In genomic region chr14:39114073-39114838, GRCh38 we compare ENCODE assay signal across 8 cellular contexts. TPM values are rescaled to one million over a fixed set of nuclear protein-coding genes. Genes with fewer than 3 reads are reported as not detected.
DNase-seq lines count a peak whose midpoint lies in the region; ATAC-seq and TF ChIP-seq lines count a peak whose summit lies in the region.

Gene GEMIN2, plus strand, starts transcription at chr14:39114323. Its CDS starts 16 bp downstream, at chr14:39114339.

- H3K4me3 Mint-ChIP-seq in Calu3 (ENCODE audit: low read depth, unreplicated experiment) (peak within 1 kb of the TSS; percentile 94), endothelial cell (ENCODE audit: unreplicated experiment) (peak within 1 kb of the TSS; percentile 97), mesothelial cell of epicardium (peak within 1 kb of the TSS; percentile 94)

- peaks cover 18% of the 10 kb centered on the region for H3K36me3 Mint-ChIP-seq in Calu3 (ENCODE audit: insufficient read depth, unreplicated experiment)
- no peaks in the 10 kb centered on the region for H3K36me3 Mint-ChIP-seq in endothelial cell (ENCODE audit: low read depth, unreplicated experiment)
- no peaks in the 10 kb centered on the region for H3K36me3 Mint-ChIP-seq in mesothelial cell of epicardium

- peak within 1 kb of the TSS; percentile 68 for H2AFZ ChIP-seq in OCI-LY1 (ENCODE audit: low read length)

- 1% methylated on average over 38 of the region's 40 CpGs for WGBS in HUES64

- H3K27me3 ChIP-seq in HUES64 (ENCODE audit: insufficient read depth, low read length) (no peaks in the 10 kb centered on the region), OCI-LY1 (ENCODE audit: insufficient read depth, low read length) (no peaks in the 10 kb centered on the region)

- H3K27ac Mint-ChIP-seq in Calu3 (ENCODE audit: unreplicated experiment): peak within 1 kb of the TSS; percentile 17
- peak within 1 kb of the TSS; percentile 61 for H3K27ac Mint-ChIP-seq in endothelial cell (ENCODE audit: unreplicated experiment)
- peak within 1 kb of the TSS; percentile 92 for H3K27ac Mint-ChIP-seq in mesothelial cell of epicardium

- CTCF ChIA-PET in Calu3 (lab: Charles Lee): interaction anchor here (1.2 kb wide), 2 partner anchors 12 to 56 kb away, joined by 3 to 6 read pairs; partner anchors contain the start of genes SEC23A and TRAPPC6B

- H3K79me2 ChIP-seq in OCI-LY1 (ENCODE audit: insufficient read depth, low read length): peaks cover 13% of the 10 kb centered on the region

- H3K9me2 ChIP-seq in OCI-LY1 (ENCODE audit: low read depth, low read length): no peaks in the 10 kb centered on the region

- H3K4me1 ChIP-seq in HUES64 (ENCODE audit: insufficient read depth, low read length) (peaks cover 15% of the 10 kb centered on the region), OCI-LY1 (ENCODE audit: insufficient read depth, low read length, severe bottlenecking) (peaks cover 46% of the 10 kb centered on the region)

- H3K9ac ChIP-seq in HUES64 (ENCODE audit: low read depth, low read length) (peak within 1 kb of the TSS; percentile 69), OCI-LY1 (ENCODE audit: low read length) (peak within 1 kb of the TSS; percentile 82)

- H3K4me3 ChIP-seq in HUES64 (ENCODE audit: low read length) (peak within 1 kb of the TSS; percentile 87), OCI-LY1 (ENCODE audit: low read depth, low read length, poor library complexity, severe bottlenecking) (peak within 1 kb of the TSS; percentile 81)

- BruUV-seq in Calu3 (replicated peaks; lab: Mats Ljungman, UMichigan): TSS peak; percentile 67

- TF ChIP-seq CTCF in Calu3 (IDR thresholded peaks at IDR 0.05; ENCODE audit: unreplicated experiment) (no peak), OCI-LY1 (IDR thresholded peaks at IDR 0.05; ENCODE audit: low read length) (no peak), endothelial cell (IDR thresholded peaks at IDR 0.05; ENCODE audit: unreplicated experiment) (no peak), mesothelial cell of epicardium (IDR thresholded peaks at IDR 0.05; ENCODE audit: unreplicated experiment) (no peak)

- peak; percentile 87 for DNase-seq in Calu3
- DNase-seq in activated CD8-positive, alpha-beta memory T cell treated with anti-CD3 and anti-CD28 coated beads, Interleukin-2, amount 50 U/mL, for 4 hours: peak; percentile 91
- DNase-seq in endothelial cell (ENCODE audit: low spot score): peak; percentile 88
- peak; percentile 74 to 93 for DNase-seq in mesothelial cell of epicardium (ENCODE audit: low spot score in 2 of 2, unreplicated experiment in 2 of 2)
- peak; percentile 90 to 91 for DNase-seq in stimulated activated CD8-positive, alpha-beta memory T cell treated with anti-CD3 and anti-CD28 coated beads, Interleukin-15, amount 100 ng/mL, for 48 hours (ENCODE audit: low read depth in 2 of 2)

- H3K27ac ChIP-seq in HUES64 (ENCODE audit: low read depth, low read length) (peak within 1 kb of the TSS; percentile 25; the same call in 1 of the 2 replicates), OCI-LY1 (ENCODE audit: low read depth, low read length, poor library complexity, severe bottlenecking) (peak within 1 kb of the TSS; percentile 86)

- H3F3A ChIP-seq in OCI-LY1 (ENCODE audit: insufficient read depth, low read length): no peaks in the 10 kb centered on the region

- H3K9me3 Mint-ChIP-seq in Calu3 (ENCODE audit: low read depth, unreplicated experiment) (no peaks in the 10 kb centered on the region), endothelial cell (ENCODE audit: unreplicated experiment) (no peaks in the 10 kb centered on the region), mesothelial cell of epicardium (no peaks in the 10 kb centered on the region)

- peak; percentile 86 for ATAC-seq in GM21447 (IDR thresholded peaks at IDR 0.05; ENCODE audit: unreplicated experiment)

- peaks cover 8% of the 10 kb centered on the region for H3K4me1 Mint-ChIP-seq in Calu3 (ENCODE audit: low read depth, unreplicated experiment)
- H3K4me1 Mint-ChIP-seq in endothelial cell (ENCODE audit: unreplicated experiment): peaks cover 10% of the 10 kb centered on the region
- peaks cover 13% of the 10 kb centered on the region for H3K4me1 Mint-ChIP-seq in mesothelial cell of epicardium

- peak within 1 kb of the TSS; percentile 84 for H3K4me2 ChIP-seq in OCI-LY1 (ENCODE audit: low read length)

- intact Hi-C loops in Calu3 (cut with micrococcal nuclease; ENCODE audit: unreplicated experiment): loop anchor here (1.0 to 5.0 kb wide), 2 partner anchors 56 to 118 kb away; partner anchors contain the start of genes MIA2 and TRAPPC6B

- H3K9me3 ChIP-seq in HUES64 (ENCODE audit: insufficient read depth, low read depth, low read length): no peaks in the 10 kb centered on the region
- H3K9me3 ChIP-seq in OCI-LY1 (ENCODE audit: low read length): no peaks in the 10 kb centered on the region

- peaks cover 23% of the 10 kb centered on the region for H3K36me3 ChIP-seq in HUES64 (ENCODE audit: insufficient read depth, low read length)
- peaks cover 28% of the 10 kb centered on the region for H3K36me3 ChIP-seq in OCI-LY1 (ENCODE audit: insufficient read depth, low read length)

- no peaks in the 10 kb centered on the region for H4K20me1 ChIP-seq in OCI-LY1 (ENCODE audit: insufficient read depth, low read length)

- H3K27me3 Mint-ChIP-seq in Calu3 (ENCODE audit: unreplicated experiment) (no peaks in the 10 kb centered on the region), endothelial cell (ENCODE audit: unreplicated experiment) (peaks cover 3% of the 10 kb centered on the region), mesothelial cell of epicardium (ENCODE audit: low read depth) (no peaks in the 10 kb centered on the region)

RNA-seq across cellular contexts. Expression of gene GEMIN2, which starts in this region (rescaled TPM):
- total RNA-seq in Calu3 (2022) (15.5 and 20.1 TPM in 2 replicates), endothelial cell (ENCODE audit: unreplicated experiment) (21.4 TPM), mesothelial cell of epicardium (13.9 to 17.0 TPM (median 15.8 TPM) in 3 replicates)
- 21.4 TPM for polyA plus RNA-seq in HUES64 (2013, experiment 1 of 2)
- 30.1 TPM for polyA plus RNA-seq in HUES64 (2013, experiment 2 of 2)

Comparison
In these comparisons a context has a peak if more than half of its experiments do, and no peak if none do; other contexts are left out.
1. Peak in every context shown above with its lines: DNase-seq, ATAC-seq, H3K4me3 ChIP-seq and H3K27ac ChIP-seq.
2. H3K27ac Mint-ChIP-seq: peak in every context shown above with its lines; median percentile 92 in mesothelial cell of epicardium; 61 in endothelial cell; 17 in Calu3.